17 cellular contexts compared by ENCODE assay signal in the genomic region with DNA sequence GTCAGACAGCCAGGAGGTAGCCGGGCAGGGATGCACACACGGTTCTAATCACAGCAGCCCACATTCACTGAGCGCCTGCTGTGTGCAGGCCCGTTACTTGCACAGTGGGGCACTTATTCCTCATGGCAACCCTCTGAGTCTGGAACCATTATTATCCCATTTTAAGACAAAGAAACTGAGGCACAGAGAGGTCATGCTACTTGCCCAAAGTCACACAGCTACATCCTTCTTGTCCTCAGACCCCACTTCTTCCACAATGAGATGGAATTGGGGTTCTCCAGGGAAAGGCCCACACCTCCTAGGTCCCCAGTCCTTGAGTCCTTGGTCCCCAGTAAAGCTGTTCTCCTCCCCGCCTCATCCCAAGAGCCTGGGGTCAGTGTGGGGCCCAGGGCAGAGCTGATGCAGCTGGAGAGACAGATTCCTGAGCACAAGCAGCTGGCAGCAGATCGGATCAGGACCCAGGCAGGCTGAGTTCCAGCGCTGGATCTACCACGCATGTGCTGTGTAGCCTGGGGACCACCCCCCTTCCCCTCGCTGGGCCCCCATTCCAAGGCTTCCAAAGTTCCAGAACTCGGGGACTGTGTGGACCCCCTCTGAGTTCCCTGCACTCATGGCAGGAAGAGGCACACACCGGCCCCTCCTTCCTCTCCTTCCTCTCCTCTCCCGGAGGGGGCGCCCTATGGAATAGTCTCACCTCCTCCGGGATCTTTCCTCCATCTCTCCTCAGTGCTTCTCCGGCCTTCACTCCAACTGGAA.
A peak's percentile ranks its signal among the peaks of the same experiment; 100 is the strongest.
DNase-seq lines count a peak whose midpoint lies in the region; ATAC-seq and TF ChIP-seq lines count a peak whose summit lies in the region.
"Had no signal": no experiment of that assay in that cellular context is flagged by ENCODE, and none has a peak within 500 bp of the region (broad histone marks: within the 10 kb centered on the region; RNA-seq: fewer than 3 reads in every experiment).

No MANE protein-coding gene starts in this region.

- H3K9me3 Mint-ChIP-seq in GM23338: no peaks in the 10 kb centered on the region; the same call in 2 of the 3 replicates
- H3K9me3 Mint-ChIP-seq: CD4-positive, alpha-beta T cell had no signal

- H3K4me1 ChIP-seq in GM23338 (ENCODE audit: insufficient read depth) (no peaks in the 10 kb centered on the region), OCI-LY3 (ENCODE audit: low read length) (no peaks in the 10 kb centered on the region), osteoblast (ENCODE audit: insufficient read depth, low read length) (no peaks in the 10 kb centered on the region)
- H3K4me1 ChIP-seq: HAP-1 had no signal

- H3K27me3 ChIP-seq in GM23338 (ENCODE audit: insufficient read depth) (no peaks in the 10 kb centered on the region), OCI-LY3 (ENCODE audit: low read depth, low read length) (no peaks in the 10 kb centered on the region), osteoblast (ENCODE audit: insufficient read depth, low read length) (no peaks in the 10 kb centered on the region)

- no peak overlapping the region for H3K4me3 Mint-ChIP-seq in GM23338
- H3K4me3 Mint-ChIP-seq: B cell; CD4-positive, alpha-beta T cell had no signal

- no peaks in the 10 kb centered on the region for H3K36me3 ChIP-seq in GM23338 (ENCODE audit: insufficient read depth)
- no peaks in the 10 kb centered on the region for H3K36me3 ChIP-seq in OCI-LY3 (replicated peaks; ENCODE audit: low read depth, low read length)
- no peaks in the 10 kb centered on the region for H3K36me3 ChIP-seq in osteoblast (ENCODE audit: insufficient read depth, low read length)
- H3K36me3 ChIP-seq: HAP-1 had no signal

- no peaks in the 10 kb centered on the region for H3K9me2 ChIP-seq in GM23338 (ENCODE audit: insufficient read depth)

- H3K79me2 ChIP-seq in GM23338 (replicated peaks; ENCODE audit: insufficient read depth) (no peaks in the 10 kb centered on the region), OCI-LY3 (ENCODE audit: low read length) (no peaks in the 10 kb centered on the region), osteoblast (ENCODE audit: insufficient read depth, low read length) (no peaks in the 10 kb centered on the region)

- H3K4me1 Mint-ChIP-seq in GM23338: peaks cover 9% of the 10 kb centered on the region; the same call in 2 of the 3 replicates
- H3K4me1 Mint-ChIP-seq: B cell had no signal

- no peak overlapping the region for H3K4me3 ChIP-seq in GM23338
- no peak overlapping the region for H3K4me3 ChIP-seq in OCI-LY3 (ENCODE audit: low read length)
- no peak overlapping the region for H3K4me3 ChIP-seq in osteoblast (ENCODE audit: insufficient read depth, low read length)
- H3K4me3 ChIP-seq: HAP-1 had no signal

- H3K9ac ChIP-seq in OCI-LY3 (ENCODE audit: low read length): no peak overlapping the region

- no peak overlapping the region for H3K27ac Mint-ChIP-seq in GM23338
- H3K27ac Mint-ChIP-seq: B cell; CD4-positive, alpha-beta T cell had no signal

- no peaks in the 10 kb centered on the region for H4K20me1 ChIP-seq in GM23338 (replicated peaks; ENCODE audit: insufficient read depth)
- H4K20me1 ChIP-seq in OCI-LY3 (ENCODE audit: insufficient read depth, low read length): no peaks in the 10 kb centered on the region
- H4K20me1 ChIP-seq in osteoblast (ENCODE audit: insufficient read depth, low read length): no peaks in the 10 kb centered on the region

- H3K4me2 ChIP-seq in GM23338 (no peak overlapping the region), OCI-LY3 (ENCODE audit: low read length) (no peak overlapping the region), osteoblast (ENCODE audit: insufficient read depth, low read length) (no peak overlapping the region)

- peaks cover 3% of the 10 kb centered on the region for H3K27me3 Mint-ChIP-seq in GM23338 (ENCODE audit: insufficient read depth, low read depth, poor library complexity)
- H3K27me3 Mint-ChIP-seq: CD4-positive, alpha-beta T cell had no signal

- H2AFZ ChIP-seq in GM23338 (peak overlapping the region; percentile 47; the same call in 1 of the 2 replicates), OCI-LY3 (ENCODE audit: low read depth, low read length) (no peak overlapping the region), osteoblast (ENCODE audit: low read length) (no peak overlapping the region)

- H3K9me3 ChIP-seq in OCI-LY3 (ENCODE audit: insufficient read depth, low read length) (no peaks in the 10 kb centered on the region), osteoblast (ENCODE audit: low read depth, low read length) (no peaks in the 10 kb centered on the region)
- H3K9me3 ChIP-seq: HAP-1 had no signal

- ATAC-seq in GM23338: peak; percentile 79

- peak; percentile 64 for DNase-seq in GM23338 (ENCODE audit: low spot score)
- DNase-seq in iPS-NIHi11 (ENCODE audit: low spot score): peak; percentile 67
- peak; percentile 71 for DNase-seq in osteoblast (ENCODE audit: insufficient read length, low spot score, missing footprints)
- no peak for DNase-seq in RPMI8226
- DNase-seq in HCEC 1CT: no peak
- no peak for DNase-seq in KG1 (lab: John Stamatoyannopoulos, UW)
- DNase-seq in NCI-H1436 treated with DMSO at 0.1 percent for 48 hours (lab: John Stamatoyannopoulos, UW): no peak
- DNase-seq: CD4-positive, alpha-beta T cell; MM.1S; NCI-H1105 treated with DMSO at 0.1 percent for 48 hours; NCI-H2029; NCI-H524; SIG-M5 had no signal

- no peaks in the 10 kb centered on the region; the same call in 2 of the 3 replicates for H3K36me3 Mint-ChIP-seq in GM23338 (ENCODE audit: low read depth)

- H3K27ac ChIP-seq in GM23338 (ENCODE audit: low read depth) (no peak overlapping the region), OCI-LY3 (ENCODE audit: low read length) (no peak overlapping the region), osteoblast (ENCODE audit: low read depth, low read length) (no peak overlapping the region)
- H3K27ac ChIP-seq: HL-60 had no signal

- TF ChIP-seq CTCF in GM23338 (conservative IDR thresholded peaks at IDR 0.05; ENCODE audit: low read depth in 2 of 2) (peak; percentile 53 to 55), OCI-LY3 (IDR thresholded peaks at IDR 0.05; ENCODE audit: low read depth, low read length) (0 out of 2 replicates have a peak, but pooled peaks have one; percentile 9), osteoblast (IDR thresholded peaks at IDR 0.05; ENCODE audit: extremely low read depth, low read depth, low read length) (no peak)

- H3F3A ChIP-seq in GM23338 (replicated peaks; ENCODE audit: low read depth): no peaks in the 10 kb centered on the region

TF ChIP-seq in GM23338, 12 proteins besides CTCF, POLR2A, EP300 and RAD21 (continues in another document):
- TF ChIP-seq EZH2 (IDR thresholded peaks at IDR 0.05; ENCODE audit: low read depth, unreplicated experiment) (no peak), CREB1 (CRISPR knock-in tag; IDR thresholded peaks at IDR 0.05; ENCODE audit: low read depth) (no peak), POLR2AphosphoS5 (IDR thresholded peaks at IDR 0.05; ENCODE audit: low read depth) (no peak), ZNF114 (CRISPR knock-in tag; IDR thresholded peaks at IDR 0.05) (no peak), EZH2phosphoT487 (IDR thresholded peaks at IDR 0.05; ENCODE audit: unreplicated experiment) (no peak), JUNB (IDR thresholded peaks at IDR 0.05; ENCODE audit: unreplicated experiment) (no peak), NANOG (IDR thresholded peaks at IDR 0.05; ENCODE audit: borderline replicate concordance) (no peak), STAT1 (IDR thresholded peaks at IDR 0.05; ENCODE audit: unreplicated experiment) (no peak)

Comparison
In these comparisons a context has a peak if more than half of its experiments do, and no peak if none do; other contexts are left out.
1. DNase-seq: peak in GM23338 (single experiment), iPS-NIHi11 (single experiment) and osteoblast (single experiment); none in RPMI8226 (single experiment), HCEC 1CT (single experiment), KG1 (single experiment) and NCI-H1436 treated with DMSO at 0.1 percent for 48 hours (single experiment).